Comparison of ENCODE assay signal across 18 cellular contexts in genomic region chr5:51567636-51568035, GRCh38.
DNase-seq lines count a peak whose midpoint lies in the region; ATAC-seq and TF ChIP-seq lines count a peak whose summit lies in the region.
"Had no signal": no experiment of that assay in that cellular context is flagged by ENCODE, and none has a peak within 500 bp of the region (broad histone marks: within the 10 kb centered on the region; RNA-seq: fewer than 3 reads in every experiment).

No MANE protein-coding gene starts in this region.

- H2BK12ac ChIP-seq in mesenchymal stem cell (ENCODE audit: low read length in 2 of 2), result no peak overlapping the region

- H3K4me1 Mint-ChIP-seq in HFFc6 (ENCODE audit: low read depth), result no peaks in the 10 kb centered on the region

- no peak overlapping the region for H3K14ac ChIP-seq in mesenchymal stem cell (ENCODE audit: low read length in 2 of 2)

- H3K9ac ChIP-seq in mesenchymal stem cell (ENCODE audit: low read length), result no peak overlapping the region
- H3K9ac ChIP-seq: GM23248 had no signal

- no peaks in the 10 kb centered on the region; the same call in 1 of the 2 replicates for H3K9me3 Mint-ChIP-seq in HFFc6

- TF ChIP-seq CTCF in HFFc6 (IDR thresholded peaks at IDR 0.05), result no peak
- no peak for TF ChIP-seq CTCF in heart left ventricle (IDR thresholded peaks at IDR 0.05)

- intact Hi-C loops in heart left ventricle (cut with DNase I), result no loop called here

- H3K36me3 Mint-ChIP-seq in HFFc6 (ENCODE audit: low read depth), result no peaks in the 10 kb centered on the region

- no peaks in the 10 kb centered on the region for H3K79me1 ChIP-seq in mesenchymal stem cell (replicated peaks; ENCODE audit: low read length, poor library complexity, severe bottlenecking)

- no peak overlapping the region for H3K4me2 ChIP-seq in mesenchymal stem cell (ENCODE audit: low read length, poor library complexity, severe bottlenecking)

- H3K9me3 ChIP-seq in mesenchymal stem cell (ENCODE audit: control insufficient read depth, low read length) (no peaks in the 10 kb centered on the region), heart left ventricle (no peaks in the 10 kb centered on the region)

- no peak overlapping the region for H2BK120ac ChIP-seq in mesenchymal stem cell (ENCODE audit: low read depth, low read length)

- H3K4me3 ChIP-seq in mesenchymal stem cell (ENCODE audit: insufficient read depth in 1 of 2, low read depth in 1 of 2, low read length in 2 of 2), result no peak overlapping the region
- H3K4me3 ChIP-seq in heart left ventricle, result no peak overlapping the region
- H3K4me3 ChIP-seq: GM23248 had no signal

- no peak overlapping the region for H3K27ac Mint-ChIP-seq in HFFc6

- no peak overlapping the region for H2BK5ac ChIP-seq in mesenchymal stem cell (ENCODE audit: low read depth, low read length, poor library complexity, severe bottlenecking)

- no peak for TF ChIP-seq POLR2A in heart left ventricle (IDR thresholded peaks at IDR 0.05)

- no peak overlapping the region for H2AFZ ChIP-seq in mesenchymal stem cell (ENCODE audit: low read depth, low read length)
- H2AFZ ChIP-seq: GM23248 had no signal

- H3K27me3 ChIP-seq in mesenchymal stem cell (ENCODE audit: control insufficient read depth in 1 of 2, insufficient read depth in 1 of 2, low read length in 2 of 2) (no peaks in the 10 kb centered on the region), heart left ventricle (no peaks in the 10 kb centered on the region)

- no peak overlapping the region for H2AK5ac ChIP-seq in mesenchymal stem cell (ENCODE audit: low read length, severe bottlenecking)

- ATAC-seq in heart left ventricle, result no peak
- ATAC-seq in HG03025 (IDR thresholded peaks at IDR 0.05; ENCODE audit: low FRiP score, unreplicated experiment), result no peak

- H3K36me3 ChIP-seq in mesenchymal stem cell (ENCODE audit: control insufficient read depth in 1 of 2, insufficient read depth in 2 of 2, low read depth in 1 of 2, low read length in 2 of 2) (no peaks in the 10 kb centered on the region), heart left ventricle (no peaks in the 10 kb centered on the region)

- H3K27ac ChIP-seq in mesenchymal stem cell (ENCODE audit: low read length, poor library complexity, severe bottlenecking), result no peak overlapping the region
- H3K27ac ChIP-seq in heart left ventricle, result no peak overlapping the region
- H3K27ac ChIP-seq: GM23248, HL-60 had no signal

- H4K91ac ChIP-seq in mesenchymal stem cell (ENCODE audit: low read length), result no peak overlapping the region

- H3K23ac ChIP-seq in mesenchymal stem cell (ENCODE audit: low read length in 2 of 2), result no peak overlapping the region

- H3K4me1 ChIP-seq in mesenchymal stem cell (ENCODE audit: control insufficient read depth, insufficient read depth, low read depth, low read length) (no peaks in the 10 kb centered on the region), heart left ventricle (no peaks in the 10 kb centered on the region)

- no peak overlapping the region for H3K4me3 Mint-ChIP-seq in HFFc6

- no peaks in the 10 kb centered on the region; the same call in 1 of the 2 replicates for H3K27me3 Mint-ChIP-seq in HFFc6 (ENCODE audit: insufficient read depth)

- no peak overlapping the region for H4K8ac ChIP-seq in mesenchymal stem cell (ENCODE audit: low read length)

- H3K4ac ChIP-seq in mesenchymal stem cell (ENCODE audit: low read depth in 1 of 2, low read length in 2 of 2), result no peak overlapping the region

- H2BK15ac ChIP-seq in mesenchymal stem cell (ENCODE audit: low read depth, poor library complexity, severe bottlenecking), result no peak overlapping the region

- DNase-seq in HFFc6 (peak; percentile 1), RKO (ENCODE audit: low spot score) (peak; percentile 3), amniotic epithelial cell (ENCODE audit: low read depth) (peak; percentile 86), mesenchymal stem cell (peak; percentile 58), heart left ventricle (no peak), NCI-H345 treated with DMSO at 0.1 percent for 48 hours (lab: John Stamatoyannopoulos, UW; ENCODE audit: unreplicated experiment) (no peak)
- DNase-seq: GM23248; H7; NCI-H1048; NCI-H1694 treated with DMSO at 0.1 percent for 48 hours; NCI-H2081; NCI-H2227 treated with DMSO at 0.1 percent for 48 hours; NCI-H524; NCI-H774; NK-92 treated with Interleukin-12 subunit alpha and Interleukin-12 subunit beta, amount 100 ng/mL, for 24 hours; SIG-M5 had no signal

- no peak overlapping the region for H3K18ac ChIP-seq in mesenchymal stem cell (ENCODE audit: low read depth in 1 of 2, low read length in 2 of 2)

Comparison
In these comparisons a context has a peak if more than half of its experiments do, and no peak if none do; other contexts are left out.
1. DNase-seq: peak in HFFc6 (single experiment), RKO (single experiment), amniotic epithelial cell (single experiment) and mesenchymal stem cell (single experiment); none in heart left ventricle (0 of 5) and NCI-H345 treated with DMSO at 0.1 percent for 48 hours (single experiment).